8 cellular contexts compared by ENCODE assay signal in genomic region chr19:1884291-1884718, GRCh38. TPM values are rescaled to one million over a fixed set of nuclear protein-coding genes. Genes with fewer than 3 reads are reported as not detected.
DNase-seq lines count a peak whose midpoint lies in the region; ATAC-seq lines count a peak whose summit lies in the region.

No MANE protein-coding gene starts in this region.

- H3K9me3 ChIP-seq in HUES48 (ENCODE audit: control insufficient read depth, insufficient read depth, low read length) (no peaks in the 10 kb centered on the region), iPS-15b (ENCODE audit: control insufficient read depth, insufficient read depth, low read length) (no peaks in the 10 kb centered on the region)

- H3K36me3 ChIP-seq in HUES48 (ENCODE audit: control insufficient read depth, insufficient read depth, low read length) (no peaks in the 10 kb centered on the region), iPS-15b (ENCODE audit: control insufficient read depth, insufficient read depth, low read length) (peaks cover 3% of the 10 kb centered on the region)

- DNase-seq in stimulated activated naive CD4-positive, alpha-beta T cell treated with Interleukin-2 at 50 U/mL for 16 hours (lab: John Stamatoyannopoulos, UW), result peak; percentile 20
- DNase-seq in NCI-H2196 treated with DMSO at 0.1 percent for 48 hours (lab: John Stamatoyannopoulos, UW; ENCODE audit: unreplicated experiment), result no peak
- no peak for DNase-seq in pons (ENCODE audit: low spot score)

- H3K4me1 ChIP-seq in HUES48 (ENCODE audit: control insufficient read depth, insufficient read depth, low read length), result peaks cover 11% of the 10 kb centered on the region
- peaks cover 13% of the 10 kb centered on the region for H3K4me1 ChIP-seq in iPS-15b (ENCODE audit: control insufficient read depth, insufficient read depth, low read length)

- H3K4me3 ChIP-seq in HUES48 (ENCODE audit: low read depth, low read length) (peak overlapping the region; percentile 94), iPS-15b (ENCODE audit: low read depth, low read length) (peak overlapping the region; percentile 79)

- H3K4me1 Mint-ChIP-seq in activated T-helper 17 cell treated with anti-CD3 and anti-CD28 coated beads, Interleukin-2, amount 50 U/mL, for 72 hours, result peaks cover 14% of the 10 kb centered on the region

- no peaks in the 10 kb centered on the region for H3K9me3 Mint-ChIP-seq in activated T-helper 17 cell treated with anti-CD3 and anti-CD28 coated beads, Interleukin-2, amount 50 U/mL, for 72 hours

- H3K4me3 Mint-ChIP-seq in activated T-helper 17 cell treated with anti-CD3 and anti-CD28 coated beads, Interleukin-2, amount 50 U/mL, for 72 hours, result peak overlapping the region; percentile 91

- H3K27ac Mint-ChIP-seq in activated T-helper 17 cell treated with anti-CD3 and anti-CD28 coated beads, Interleukin-2, amount 50 U/mL, for 72 hours, result peak overlapping the region; percentile 87

- H3K27ac ChIP-seq in HUES48 (ENCODE audit: low read depth, low read length), result no peak overlapping the region

- no peaks in the 10 kb centered on the region for H3K27me3 ChIP-seq in HUES48 (ENCODE audit: control insufficient read depth, insufficient read depth, low read length)
- no peaks in the 10 kb centered on the region for H3K27me3 ChIP-seq in iPS-15b (ENCODE audit: control insufficient read depth, insufficient read depth, low read length)

- H3K9ac ChIP-seq in HUES48 (ENCODE audit: low read depth, low read length) (no peak overlapping the region; the same call in 1 of the 2 replicates), iPS-15b (ENCODE audit: low read depth, low read length) (peak overlapping the region; percentile 70)

- H3K36me3 Mint-ChIP-seq in activated T-helper 17 cell treated with anti-CD3 and anti-CD28 coated beads, Interleukin-2, amount 50 U/mL, for 72 hours (ENCODE audit: low read depth), result peaks cover 29% of the 10 kb centered on the region

- ATAC-seq in activated T-helper 17 cell treated with anti-CD3 and anti-CD28 coated beads, Interleukin-2, amount 50 U/mL, for 72 hours (replicated peaks), result peak; percentile 29
- ATAC-seq in HG03442 (IDR thresholded peaks at IDR 0.05; ENCODE audit: unreplicated experiment) (no peak), GM18520 (IDR thresholded peaks at IDR 0.05; ENCODE audit: unreplicated experiment) (no peak)

- no peaks in the 10 kb centered on the region for H3K27me3 Mint-ChIP-seq in activated T-helper 17 cell treated with anti-CD3 and anti-CD28 coated beads, Interleukin-2, amount 50 U/mL, for 72 hours

RNA-seq across cellular contexts. Expression of gene ABHD17A, which starts 1.0 kb away (rescaled TPM):
- 100 to 1,000 TPM in 1 of 2 donors, 10 to 100 TPM in 1; 84.4 to 109 TPM for total RNA-seq in activated T-helper 17 cell treated with anti-CD3 and anti-CD28 coated beads, Interleukin-2, amount 50 U/mL, for 72 hours

RNA-seq across cellular contexts. Expression of gene ADAT3, which starts 20.9 kb away (rescaled TPM):
- total RNA-seq in activated T-helper 17 cell treated with anti-CD3 and anti-CD28 coated beads, Interleukin-2, amount 50 U/mL, for 72 hours, result 10 to 100 TPM; 11.6 to 12.2 TPM

RNA-seq across cellular contexts. Expression of gene SCAMP4, which starts 20.9 kb away (rescaled TPM):
- total RNA-seq in activated T-helper 17 cell treated with anti-CD3 and anti-CD28 coated beads, Interleukin-2, amount 50 U/mL, for 72 hours, result 10 to 100 TPM; 31.7 to 36.4 TPM

RNA-seq across cellular contexts. Expression of gene KLF16, which starts 20.9 kb away (rescaled TPM):
- 10 to 100 TPM; 16.3 to 32.9 TPM for total RNA-seq in activated T-helper 17 cell treated with anti-CD3 and anti-CD28 coated beads, Interleukin-2, amount 50 U/mL, for 72 hours

RNA-seq across cellular contexts. Expression of gene REXO1, which starts 36.0 kb away (rescaled TPM):
- 10 to 100 TPM; 39.7 to 50.0 TPM for total RNA-seq in activated T-helper 17 cell treated with anti-CD3 and anti-CD28 coated beads, Interleukin-2, amount 50 U/mL, for 72 hours
